Comparison of ENCODE assay signal across 11 cellular contexts in genomic region chr6:33590531-33591198, GRCh38. TPM values are rescaled to one million over a fixed set of nuclear protein-coding genes. Genes with fewer than 3 reads are reported as not detected.
DNase-seq lines count a peak whose midpoint lies in the region; ATAC-seq and TF ChIP-seq lines count a peak whose summit lies in the region.
"Had no signal": no experiment of that assay in that cellular context is flagged by ENCODE, and none has a peak within 500 bp of the region (broad histone marks: within the 10 kb centered on the region; RNA-seq: fewer than 3 reads in every experiment).

No MANE protein-coding gene starts in this region.

- TF ChIP-seq POLR2A in vagina (IDR thresholded peaks at IDR 0.05): no peak

- H3K27ac Mint-ChIP-seq in nephron progenitor cell: no peak overlapping the region

- no peak overlapping the region for H3K4me2 ChIP-seq in mesenchymal stem cell (ENCODE audit: low read length, poor library complexity, severe bottlenecking)

- peak overlapping the region; percentile 84 for H3K27ac ChIP-seq in cingulate gyrus (ENCODE audit: low read depth, low read length)
- peak overlapping the region; percentile 93 for H3K27ac ChIP-seq in mesenchymal stem cell (ENCODE audit: low read length, poor library complexity, severe bottlenecking)
- H3K27ac ChIP-seq in vagina: peak overlapping the region; percentile 87

- peak overlapping the region; percentile 20 for H2BK120ac ChIP-seq in mesenchymal stem cell (ENCODE audit: low read depth, low read length)

- peak overlapping the region; percentile 89 for H2BK5ac ChIP-seq in mesenchymal stem cell (ENCODE audit: low read depth, low read length, poor library complexity, severe bottlenecking)

- peak; percentile 37 for DNase-seq in Right ventricle myocardium inferior (ENCODE audit: missing footprints)
- DNase-seq in cardiac septum (ENCODE audit: low spot score): no peak
- no peak for DNase-seq in mesenchymal stem cell
- DNase-seq in vagina (ENCODE audit: extremely low spot score in 2 of 2): no peak
- DNase-seq in NCI-H2196 (lab: John Stamatoyannopoulos, UW; ENCODE audit: unreplicated experiment): no peak
- no peak for DNase-seq in nephron progenitor cell
- DNase-seq: activated T-cell treated with anti-CD3 and anti-CD28 coated beads, Interleukin-2, amount 50 U/mL, for 24 hours; NCI-H524 treated with DMSO at 0.1 percent for 48 hours; stimulated activated CD4-positive, alpha-beta T cell treated with anti-CD3 and anti-CD28 coated beads, Interleukin-4, amount 100 ng/mL, for 4 hours had no signal

- H3K4me1 ChIP-seq in mesenchymal stem cell (ENCODE audit: control insufficient read depth, insufficient read depth, low read depth, low read length) (peaks cover 40% of the 10 kb centered on the region), vagina (peaks cover 40% of the 10 kb centered on the region)

- H3K9me3 Mint-ChIP-seq in nephron progenitor cell: no peaks in the 10 kb centered on the region
- H3K9me3 Mint-ChIP-seq: activated T-cell treated with anti-CD3 and anti-CD28 coated beads, Interleukin-2, amount 50 U/mL, for 24 hours had no signal

- peak overlapping the region; percentile 52 to 86 for H3K18ac ChIP-seq in mesenchymal stem cell (ENCODE audit: low read depth in 1 of 2, low read length in 2 of 2)

- H3K9ac ChIP-seq in mesenchymal stem cell (ENCODE audit: low read length): peak overlapping the region; percentile 72

- intact Hi-C loops in Right ventricle myocardium inferior (cut with DNase I): loop anchor here (2.0 kb wide), 2 partner anchors 18 to 106 kb away; no protein-coding TSS in a partner anchor
- intact Hi-C loops in cardiac septum (cut with DNase I): no loop called here
- intact Hi-C loops in vagina (cut with DNase I): loop anchor here (5.0 kb wide), 1 partner anchor 112 kb away; no protein-coding TSS in a partner anchor

- peaks cover 43% of the 10 kb centered on the region for H3K4me1 Mint-ChIP-seq in nephron progenitor cell

- H3K9me3 ChIP-seq in mesenchymal stem cell (ENCODE audit: control insufficient read depth, low read length): no peaks in the 10 kb centered on the region
- no peaks in the 10 kb centered on the region for H3K9me3 ChIP-seq in vagina

- no peaks in the 10 kb centered on the region for H3K36me3 Mint-ChIP-seq in nephron progenitor cell (ENCODE audit: low read depth)

- ATAC-seq in Right ventricle myocardium inferior (no peak), GM19395 (IDR thresholded peaks at IDR 0.05; ENCODE audit: unreplicated experiment) (no peak)

- peak overlapping the region; percentile 73 to 85 for H3K4ac ChIP-seq in mesenchymal stem cell (ENCODE audit: low read depth in 1 of 2, low read length in 2 of 2)

- peak overlapping the region; percentile 88 for H4K8ac ChIP-seq in mesenchymal stem cell (ENCODE audit: low read length)

- peak overlapping the region; percentile 74 for H4K91ac ChIP-seq in mesenchymal stem cell (ENCODE audit: low read length)

- H3K23ac ChIP-seq in mesenchymal stem cell (ENCODE audit: low read length in 2 of 2): no peak overlapping the region

- no peak for TF ChIP-seq CTCF in vagina (IDR thresholded peaks at IDR 0.05)
- no peak for TF ChIP-seq CTCF in nephron progenitor cell (IDR thresholded peaks at IDR 0.05)

- H3K27me3 ChIP-seq in mesenchymal stem cell (ENCODE audit: control insufficient read depth in 1 of 2, insufficient read depth in 1 of 2, low read length in 2 of 2) (no peaks in the 10 kb centered on the region), vagina (no peaks in the 10 kb centered on the region)

- H3K4me3 Mint-ChIP-seq in nephron progenitor cell: no peak overlapping the region
- H3K4me3 Mint-ChIP-seq: activated T-cell treated with anti-CD3 and anti-CD28 coated beads, Interleukin-2, amount 50 U/mL, for 24 hours had no signal

- H3K36me3 ChIP-seq in mesenchymal stem cell (ENCODE audit: control insufficient read depth in 1 of 2, insufficient read depth in 2 of 2, low read depth in 1 of 2, low read length in 2 of 2): no peaks in the 10 kb centered on the region
- H3K36me3 ChIP-seq in vagina: no peaks in the 10 kb centered on the region

- H3K79me1 ChIP-seq in mesenchymal stem cell (replicated peaks; ENCODE audit: low read length, poor library complexity, severe bottlenecking): no peaks in the 10 kb centered on the region

- H3K27me3 Mint-ChIP-seq in nephron progenitor cell (ENCODE audit: low read depth, poor library complexity): peaks cover 24% of the 10 kb centered on the region
- H3K27me3 Mint-ChIP-seq: activated T-cell treated with anti-CD3 and anti-CD28 coated beads, Interleukin-2, amount 50 U/mL, for 24 hours had no signal

- H2AFZ ChIP-seq in mesenchymal stem cell (ENCODE audit: low read depth, low read length): peak overlapping the region; percentile 55

- H3K4me3 ChIP-seq in mesenchymal stem cell (ENCODE audit: insufficient read depth in 1 of 2, low read depth in 1 of 2, low read length in 2 of 2) (no peak overlapping the region), vagina (no peak overlapping the region)

- H3K14ac ChIP-seq in mesenchymal stem cell (ENCODE audit: low read length in 2 of 2): peak overlapping the region in 1 of 2 experiments; percentile 80

- WGBS in mesenchymal stem cell: 43% methylated on average over 14 of the region's 15 CpGs

- peak overlapping the region; percentile 23 to 89 for H2BK12ac ChIP-seq in mesenchymal stem cell (ENCODE audit: low read length in 2 of 2)

- H2BK15ac ChIP-seq in mesenchymal stem cell (ENCODE audit: low read depth, poor library complexity, severe bottlenecking): no peak overlapping the region

- peak overlapping the region; percentile 84 for H2AK5ac ChIP-seq in mesenchymal stem cell (ENCODE audit: low read length, severe bottlenecking)

RNA-seq across cellular contexts. Expression of gene BAK1, which starts 10.6 kb away (rescaled TPM):
- total RNA-seq in Right ventricle myocardium inferior: 25.4 TPM
- 18.8 TPM for total RNA-seq in cardiac septum
- polyA plus RNA-seq in mesenchymal stem cell (2013, experiment 1 of 2): 15.2 TPM
- polyA plus RNA-seq in mesenchymal stem cell (2013, experiment 2 of 2): 15.1 TPM
- 19.2 TPM for total RNA-seq in vagina

RNA-seq across cellular contexts. Expression of gene ITPR3, which starts 30.5 kb away (rescaled TPM):
- total RNA-seq in Right ventricle myocardium inferior (8.0 TPM), cardiac septum (6.9 TPM), vagina (50.1 TPM)
- 4.6 TPM for polyA plus RNA-seq in mesenchymal stem cell (2013, experiment 1 of 2)
- polyA plus RNA-seq in mesenchymal stem cell (2013, experiment 2 of 2): 4.5 TPM
